ENCODE assay signal across 32 cellular contexts in genomic region chr18:30622104-30622503, GRCh38.
"Had no signal": no experiment of that assay in that cellular context is flagged by ENCODE, and none has a peak within 500 bp of the region (broad histone marks: within the 10 kb centered on the region; RNA-seq: fewer than 3 reads in every experiment).

No MANE protein-coding gene starts in this region.

- H3K36me3 ChIP-seq: adrenal gland, brain microvascular endothelial cell, breast epithelium had no signal

- ATAC-seq: activated CD8-positive, alpha-beta T cell treated with anti-CD3 and anti-CD28 coated beads for 36 hours; activated naive CD4-positive, alpha-beta T cell treated with anti-CD3 and anti-CD28 coated beads, Interleukin-2, amount 50 U/mL, for 72 hours; activated T-cell treated with anti-CD3 and anti-CD28 coated beads, Interleukin-2, amount 50 U/mL, for 4 hours; activated T-cell treated with anti-CD3 and anti-CD28 coated beads, Interleukin-2, amount 50 U/mL, for 72 hours; activated T-helper 17 cell treated with anti-CD3 and anti-CD28 coated beads, Interleukin-2, amount 50 U/mL, for 72 hours; body of pancreas had no signal

- DNase-seq: activated B cell treated with CpG ODN at 0.5 μM for 24 hours; activated CD4-positive, alpha-beta memory T cell treated with anti-CD3 and anti-CD28 coated beads for 36 hours; activated CD4-positive, alpha-beta T cell treated with anti-CD3 and anti-CD28 coated beads for 4 hours; activated CD4-positive, alpha-beta T cell treated with anti-CD3 and anti-CD28 coated beads, Interleukin-2, amount 10 ng/mL, durations not matched to agents 24 days and 14 days; activated CD4-positive, alpha-beta T cell treated with anti-CD3 and anti-CD28 coated beads, Interleukin-2, amount 50 U/mL, for 1 hour; activated CD4-positive, alpha-beta T cell treated with anti-CD3 and anti-CD28 coated beads, Interleukin-2, amount 50 U/mL, for 4 hours; activated CD4-positive, CD25-positive, alpha-beta regulatory T cell treated with anti-CD3 and anti-CD28 coated beads, Interleukin-2, amount 50 U/mL, for 72 hours; activated CD8-positive, alpha-beta memory T cell treated with anti-CD3 and anti-CD28 coated beads, Interleukin-2, amount 50 U/mL, for 4 hours; activated CD8-positive, alpha-beta T cell treated with anti-CD3 and anti-CD28 coated beads for 36 hours; activated effector memory CD4-positive, alpha-beta T cell treated with anti-CD3 and anti-CD28 coated beads, Interleukin-2, amount 50 U/mL, for 16 hours; activated gamma-delta T cell treated with Interleukin-2 at 50 U/mL for 16 hours; activated naive CD4-positive, alpha-beta T cell; activated naive CD4-positive, alpha-beta T cell treated with anti-CD3 and anti-CD28 coated beads for 36 hours; activated naive CD4-positive, alpha-beta T cell treated with anti-CD3 and anti-CD28 coated beads, Interleukin-2, amount 50 U/mL, for 16 hours; activated naive CD8-positive, alpha-beta T cell treated with anti-CD3 and anti-CD28 coated beads for 36 hours; activated T-cell treated with anti-CD3 and anti-CD28 coated beads for 4 hours; activated T-cell treated with anti-CD3 and anti-CD28 coated beads, Interleukin-2, amount 50 U/mL, for 1 hour; activated T-cell treated with anti-CD3 and anti-CD28 coated beads, Interleukin-2, amount 50 U/mL, for 4 hours; activated T-cell treated with anti-CD3 and anti-CD28 coated beads, Interleukin-2, amount 50 U/mL, for 72 hours; adrenal gland; amniotic stem cell; aorta; body of pancreas; brain microvascular endothelial cell; central memory CD4-positive, alpha-beta T cell; T-helper 1 cell; T-helper 2 cell; T-helper 9 cell had no signal

- H3K4me3 ChIP-seq: adrenal gland, body of pancreas, breast epithelium had no signal

- H3K9me3 ChIP-seq: adrenal gland, body of pancreas, breast epithelium had no signal

- H3K27ac ChIP-seq: adrenal gland, body of pancreas, brain microvascular endothelial cell, breast epithelium, VCaP had no signal

- H3K27me3 ChIP-seq: adrenal gland, body of pancreas, brain microvascular endothelial cell, breast epithelium had no signal

- H3K4me1 ChIP-seq: adrenal gland, body of pancreas, breast epithelium had no signal
